ENCODE assay signal across 12 cellular contexts in the genomic region with DNA sequence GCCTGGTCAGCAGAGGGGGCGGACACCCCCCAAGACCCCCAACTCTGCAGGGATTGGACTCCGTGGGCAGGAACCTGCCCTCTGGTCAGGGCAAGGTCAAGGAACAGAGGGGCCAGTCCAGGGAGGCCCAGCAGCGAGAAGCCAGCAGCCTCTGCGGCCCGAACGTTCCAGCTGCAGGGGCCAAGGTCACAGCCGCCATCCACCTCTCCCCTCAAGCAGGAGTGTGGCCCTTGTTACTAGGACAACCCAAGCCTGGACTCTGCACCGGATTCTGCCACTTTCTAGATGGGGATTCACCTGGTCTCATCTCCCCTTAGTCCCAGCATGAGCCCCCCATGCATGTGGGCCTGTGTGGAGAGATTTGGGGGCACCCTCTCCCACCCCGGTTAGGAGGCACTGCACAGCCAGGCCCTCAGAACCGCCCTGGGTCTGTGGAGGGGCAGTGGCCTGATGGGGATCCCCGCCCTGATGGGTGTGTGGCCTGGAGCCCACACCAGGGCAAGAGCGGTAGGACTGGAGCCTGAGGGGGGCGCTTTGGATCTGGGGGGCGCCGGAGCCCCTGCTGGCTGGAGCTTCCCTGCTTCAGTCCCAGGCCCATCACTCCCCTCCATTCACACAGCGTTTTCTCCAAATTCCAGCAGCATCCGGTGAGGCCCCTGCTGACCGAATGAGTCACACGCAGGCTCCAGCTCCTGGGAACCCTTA. TPM values are rescaled to one million over a fixed set of nuclear protein-coding genes. Genes with fewer than 3 reads are reported as not detected.
"Had no signal": no experiment of that assay in that cellular context is flagged by ENCODE, and none has a peak within 500 bp of the region (broad histone marks: within the 10 kb centered on the region; RNA-seq: fewer than 3 reads in every experiment).

No MANE protein-coding gene starts in this region.

- H3K4me3 ChIP-seq: GM23248, GM23338, HAP-1 had no signal

- ATAC-seq: GM23338, HCT116 had no signal

- H2AFZ ChIP-seq: GM23248, GM23338 had no signal

- H3K27ac ChIP-seq: GM23248 had no signal

- DNase-seq: GOT3, H7, H9, HCEC 1CT, HFFc6 had no signal

- H3K4me2 ChIP-seq: GM23338 had no signal

- FAIRE-seq: H1, H54 had no signal

- H3K36me3 ChIP-seq: HAP-1 had no signal

- H3K9ac ChIP-seq: GM23248 had no signal

RNA-seq across cellular contexts. Expression of gene ADGRA1, which starts 18.1 kb away (rescaled TPM):
- total RNA-seq: GM23248, H4, HFFc6 had no signal
- polyA plus RNA-seq: GM23248 had no signal
